1 cellular context compared by ENCODE assay signal in the genomic region with DNA sequence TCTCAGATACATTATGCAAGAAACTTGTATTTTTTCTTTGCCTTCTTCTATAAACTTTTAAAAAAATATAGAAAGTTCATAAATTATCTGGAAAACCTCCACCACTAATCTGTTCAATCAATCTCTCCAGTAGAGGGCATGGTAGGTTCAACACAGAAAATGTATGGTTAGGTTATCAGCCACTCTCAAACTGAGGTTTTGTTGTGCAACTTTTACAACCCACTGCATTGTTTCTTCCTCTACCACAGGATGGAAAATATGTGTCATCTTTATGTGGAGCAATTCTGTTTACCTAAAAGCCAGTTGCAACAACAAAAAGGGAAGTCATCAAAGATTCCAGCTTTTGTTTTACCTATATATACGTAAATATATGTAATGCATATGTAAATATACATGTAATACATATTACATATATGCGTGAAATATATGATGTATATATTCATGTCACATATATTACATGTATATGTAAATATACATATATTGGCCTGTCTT.
A peak's percentile ranks its signal among the peaks of the same experiment; 100 is the strongest.
TF ChIP-seq lines count a peak whose summit lies in the region.

No MANE protein-coding gene starts in this region.

TF ChIP-seq in HCT116, 20 proteins besides CTCF, POLR2A, EP300 and RAD21 (continued from another document):
- TF ChIP-seq ZBTB33 (IDR thresholded peaks at IDR 0.05; ENCODE audit: extremely low read depth, insufficient replicate concordance, low read length) (no peak), EZH2phosphoT487 (IDR thresholded peaks at IDR 0.05; ENCODE audit: borderline replicate concordance) (no peak), YY1 (IDR thresholded peaks at IDR 0.05; ENCODE audit: extremely low read depth, insufficient replicate concordance, low read depth, low read length) (no peak), SRF (IDR thresholded peaks at IDR 0.05; ENCODE audit: low read depth) (no peak), JUND (IDR thresholded peaks at IDR 0.05) (peak; percentile 70; the same call in 1 of the 2 replicates), CEBPB (IDR thresholded peaks at IDR 0.05; ENCODE audit: low read depth) (peak; percentile 98), EZH2 (IDR thresholded peaks at IDR 0.05) (no peak), SP1 (IDR thresholded peaks at IDR 0.05; ENCODE audit: low read depth) (peak; percentile 71), ZNF274 (IDR thresholded peaks at IDR 0.05; ENCODE audit: low read depth, low read length) (no peak), ZFX (IDR thresholded peaks at IDR 0.05) (no peak)
- TF ChIP-seq, protein P1, sequence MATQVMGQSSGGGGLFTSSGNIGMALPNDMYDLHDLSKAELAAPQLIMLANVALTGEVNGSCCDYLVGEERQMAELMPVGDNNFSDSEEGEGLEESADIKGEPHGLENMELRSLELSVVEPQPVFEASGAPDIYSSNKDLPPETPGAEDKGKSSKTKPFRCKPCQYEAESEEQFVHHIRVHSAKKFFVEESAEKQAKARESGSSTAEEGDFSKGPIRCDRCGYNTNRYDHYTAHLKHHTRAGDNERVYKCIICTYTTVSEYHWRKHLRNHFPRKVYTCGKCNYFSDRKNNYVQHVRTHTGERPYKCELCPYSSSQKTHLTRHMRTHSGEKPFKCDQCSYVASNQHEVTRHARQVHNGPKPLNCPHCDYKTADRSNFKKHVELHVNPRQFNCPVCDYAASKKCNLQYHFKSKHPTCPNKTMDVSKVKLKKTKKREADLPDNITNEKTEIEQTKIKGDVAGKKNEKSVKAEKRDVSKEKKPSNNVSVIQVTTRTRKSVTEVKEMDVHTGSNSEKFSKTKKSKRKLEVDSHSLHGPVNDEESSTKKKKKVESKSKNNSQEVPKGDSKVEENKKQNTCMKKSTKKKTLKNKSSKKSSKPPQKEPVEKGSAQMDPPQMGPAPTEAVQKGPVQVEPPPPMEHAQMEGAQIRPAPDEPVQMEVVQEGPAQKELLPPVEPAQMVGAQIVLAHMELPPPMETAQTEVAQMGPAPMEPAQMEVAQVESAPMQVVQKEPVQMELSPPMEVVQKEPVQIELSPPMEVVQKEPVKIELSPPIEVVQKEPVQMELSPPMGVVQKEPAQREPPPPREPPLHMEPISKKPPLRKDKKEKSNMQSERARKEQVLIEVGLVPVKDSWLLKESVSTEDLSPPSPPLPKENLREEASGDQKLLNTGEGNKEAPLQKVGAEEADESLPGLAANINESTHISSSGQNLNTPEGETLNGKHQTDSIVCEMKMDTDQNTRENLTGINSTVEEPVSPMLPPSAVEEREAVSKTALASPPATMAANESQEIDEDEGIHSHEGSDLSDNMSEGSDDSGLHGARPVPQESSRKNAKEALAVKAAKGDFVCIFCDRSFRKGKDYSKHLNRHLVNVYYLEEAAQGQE (IDR thresholded peaks at IDR 0.05; ENCODE audit: low read depth) = no peak
- TF ChIP-seq, protein P2, sequence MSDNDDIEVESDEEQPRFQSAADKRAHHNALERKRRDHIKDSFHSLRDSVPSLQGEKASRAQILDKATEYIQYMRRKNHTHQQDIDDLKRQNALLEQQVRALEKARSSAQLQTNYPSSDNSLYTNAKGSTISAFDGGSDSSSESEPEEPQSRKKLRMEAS (IDR thresholded peaks at IDR 0.05) = no peak
TF ChIP-seq in HCT116: peak in this region for 6.
